ENCODE assay signal across 1 cellular context in genomic region chr11:69491071-69492031, GRCh38.
TF ChIP-seq lines count a peak whose summit lies in the region.

No MANE protein-coding gene starts in this region.

TF ChIP-seq in H1, 55 proteins besides CTCF, POLR2A, EP300 and RAD21:
- TF ChIP-seq TAF1 (IDR thresholded peaks at IDR 0.05; ENCODE audit: low read depth, low read length): no peak
- TF ChIP-seq RBBP5 (IDR thresholded peaks at IDR 0.05; ENCODE audit: borderline replicate concordance, low read depth, low read length): no peak
- no peak for TF ChIP-seq YY1 (IDR thresholded peaks at IDR 0.05; ENCODE audit: low read depth, low read length)
- no peak for TF ChIP-seq FOSL1 (IDR thresholded peaks at IDR 0.05; ENCODE audit: insufficient read depth, low read depth, low read length)
- TF ChIP-seq ZNF274 (IDR thresholded peaks at IDR 0.05; ENCODE audit: borderline replicate concordance, extremely low read depth, low read length): no peak
- no peak for TF ChIP-seq CEBPB (IDR thresholded peaks at IDR 0.05; ENCODE audit: low read depth, low read length)
- TF ChIP-seq RXRA (IDR thresholded peaks at IDR 0.05; ENCODE audit: insufficient read depth, low read depth, low read length): no peak
- no peak for TF ChIP-seq TEAD4 (IDR thresholded peaks at IDR 0.05; ENCODE audit: low read depth, low read length)
- no peak for TF ChIP-seq CHD1 (IDR thresholded peaks at IDR 0.05; ENCODE audit: low read depth, low read length)
- TF ChIP-seq E2F6 (IDR thresholded peaks at IDR 0.05): no peak
- TF ChIP-seq GABPA (IDR thresholded peaks at IDR 0.05; ENCODE audit: borderline replicate concordance, insufficient read depth, low read length): no peak
- no peak for TF ChIP-seq MAX (IDR thresholded peaks at IDR 0.05)
- TF ChIP-seq CBX5 (IDR thresholded peaks at IDR 0.05; ENCODE audit: low read depth, low read length): no peak
- no peak for TF ChIP-seq POU5F1 (IDR thresholded peaks at IDR 0.05; ENCODE audit: low read depth, low read length)
